Comparison of ENCODE assay signal across 1 cellular context in genomic region chr6:136792066-136792944, GRCh38.
TF ChIP-seq lines count a peak whose summit lies in the region.

Gene MAP3K5 (minus strand): TSS chr6:136792477. CDS start chr6:136792157, 320 bp downstream.

TF ChIP-seq in Ishikawa, 13 proteins besides CTCF, POLR2A, EP300 and RAD21 (continued from another document):
- TF ChIP-seq REST (IDR thresholded peaks at IDR 0.05; ENCODE audit: low read depth): no peak
- no peak for TF ChIP-seq FOXM1 (IDR thresholded peaks at IDR 0.05; ENCODE audit: borderline replicate concordance, low read depth)
- peak; percentile 51 for TF ChIP-seq NFIC (IDR thresholded peaks at IDR 0.05)
- TF ChIP-seq TAF1 (IDR thresholded peaks at IDR 0.05; ENCODE audit: low read depth): peak; percentile 37; the same call in 1 of the 2 replicates
- TF ChIP-seq CEBPB (IDR thresholded peaks at IDR 0.05): no peak
TF ChIP-seq in Ishikawa: peak in this region for 9.
